19 cellular contexts compared by ENCODE assay signal in genomic region chr13:113938716-113939115, GRCh38. TPM values are rescaled to one million over a fixed set of nuclear protein-coding genes. Genes with fewer than 3 reads are reported as not detected.
DNase-seq lines count a peak whose midpoint lies in the region; ATAC-seq lines count a peak whose summit lies in the region.
"Had no signal": no experiment of that assay in that cellular context is flagged by ENCODE, and none has a peak within 500 bp of the region (broad histone marks: within the 10 kb centered on the region; RNA-seq: fewer than 3 reads in every experiment).

No MANE protein-coding gene starts in this region.

- no peaks in the 10 kb centered on the region for H3K9me2 ChIP-seq in Karpas-422 (replicated peaks; ENCODE audit: insufficient read depth, low read length)

- no peak overlapping the region for H3K4me3 ChIP-seq in Karpas-422 (ENCODE audit: low read length)
- H3K4me3 ChIP-seq: ascending aorta, GM23338, heart right ventricle, lower lobe of right lung, stomach had no signal

- H3K4me2 ChIP-seq in Karpas-422 (ENCODE audit: low read depth, low read length, poor library complexity, severe bottlenecking), result no peak overlapping the region
- H3K4me2 ChIP-seq: GM23338 had no signal

- intact Hi-C loops in left colon (cut with DNase I, micrococcal nuclease), result no loop called here

- no peaks in the 10 kb centered on the region for H3K4me1 ChIP-seq in Karpas-422 (ENCODE audit: low read length)
- H3K4me1 ChIP-seq: parathyroid adenoma had no signal

- H3K9ac ChIP-seq in Karpas-422 (ENCODE audit: low read length), result no peak overlapping the region
- H3K9ac ChIP-seq: parathyroid adenoma had no signal

- no peaks in the 10 kb centered on the region for H3K36me3 ChIP-seq in Karpas-422 (ENCODE audit: insufficient read depth, low read length)
- H3K36me3 ChIP-seq: ascending aorta, heart right ventricle, lower lobe of right lung, stomach had no signal

- DNase-seq in COR-L47 (lab: John Stamatoyannopoulos, UW) (peak; percentile 93), DMS153 treated with DMSO at 0.1 percent for 48 hours (lab: John Stamatoyannopoulos, UW; ENCODE audit: unreplicated experiment) (peak; percentile 38), NCI-H345 treated with DMSO at 0.1 percent for 48 hours (lab: John Stamatoyannopoulos, UW; ENCODE audit: unreplicated experiment) (peak; percentile 25), left colon (no peak), Karpas-422 (no peak), NCI-H2227 treated with DMSO at 0.1 percent for 48 hours (lab: John Stamatoyannopoulos, UW) (no peak), HK-2 (ENCODE audit: unreplicated experiment) (no peak)
- DNase-seq: activated B cell treated with CpG ODN at 0.5 μM for 24 hours; activated CD4-positive, alpha-beta memory T cell treated with anti-CD3 and anti-CD28 coated beads, Interleukin-2, amount 10 ng/mL, durations not matched to agents 7 days and 5 days; activated naive CD4-positive, alpha-beta T cell treated with anti-CD3 and anti-CD28 coated beads, Interleukin-2, amount 10 ng/mL, durations not matched to agents 7 days and 5 days; activated T-cell treated with anti-CD3 and anti-CD28 coated beads, Interleukin-2, amount 50 U/mL, for 24 hours; heart right ventricle; lower lobe of right lung; NCI-H1436; stimulated activated CD4-positive, alpha-beta T cell treated with anti-CD3 and anti-CD28 coated beads, Interleukin-2, amount 100 ng/mL, for 24 hours; stomach had no signal

- peak; percentile 56 for ATAC-seq in left colon
- ATAC-seq: GM23338 had no signal

- H3K27me3 ChIP-seq in Karpas-422 (ENCODE audit: low read length), result no peaks in the 10 kb centered on the region
- H3K27me3 ChIP-seq: ascending aorta had no signal

- no peaks in the 10 kb centered on the region for H3K9me3 ChIP-seq in Karpas-422 (ENCODE audit: low read length)
- H3K9me3 ChIP-seq: ascending aorta, heart right ventricle, lower lobe of right lung, stomach had no signal

- H3K79me2 ChIP-seq in Karpas-422 (ENCODE audit: low read length), result no peaks in the 10 kb centered on the region
- H3K79me2 ChIP-seq: parathyroid adenoma had no signal

- 0 out of 2 replicates have a peak, but pooled peaks cover 3% of the 10 kb centered on the region for H4K20me1 ChIP-seq in Karpas-422 (ENCODE audit: insufficient read depth, low read depth, low read length)

- no peak overlapping the region for H3K27ac ChIP-seq in Karpas-422 (ENCODE audit: low read length)
- H3K27ac ChIP-seq: ascending aorta, heart right ventricle, lower lobe of right lung, parathyroid adenoma, stomach had no signal

- H2AFZ ChIP-seq in Karpas-422 (ENCODE audit: low read length), result no peak overlapping the region
- H2AFZ ChIP-seq: GM23338, parathyroid adenoma had no signal

RNA-seq across cellular contexts. Expression of gene C13orf46, which starts 35.2 kb away (rescaled TPM):
- total RNA-seq in left colon, result 1 to 10 TPM in 1 of 2 donors, under 1 TPM in 1; 0.75 to 3.4 TPM
- total RNA-seq in Karpas-422 (2014; rRNA removed; shearing (Covaris generic); ENCODE audit: low replicate concordance), result not detected in 2 replicates

Comparison
In these comparisons a context has a peak if more than half of its experiments do, and no peak if none do; other contexts are left out.
1. DNase-seq: peak in COR-L47 (single experiment), DMS153 treated with DMSO at 0.1 percent for 48 hours (single experiment) and NCI-H345 treated with DMSO at 0.1 percent for 48 hours (single experiment); none in left colon (0 of 2), Karpas-422 (single experiment), NCI-H2227 treated with DMSO at 0.1 percent for 48 hours (single experiment) and HK-2 (single experiment).